13 cellular contexts compared by ENCODE assay signal in genomic region chr1:32894019-32894600, GRCh38. TPM values are rescaled to one million over a fixed set of nuclear protein-coding genes. Genes with fewer than 3 reads are reported as not detected.
A peak's percentile ranks its signal among the peaks of the same experiment; 100 is the strongest.
DNase-seq lines count a peak whose midpoint lies in the region; ATAC-seq and TF ChIP-seq lines count a peak whose summit lies in the region.
"Had no signal": no experiment of that assay in that cellular context is flagged by ENCODE, and none has a peak within 500 bp of the region (broad histone marks: within the 10 kb centered on the region; RNA-seq: fewer than 3 reads in every experiment).

No MANE protein-coding gene starts in this region.

- no peak overlapping the region for H3K27ac ChIP-seq in PC-3 (ENCODE audit: low read length)

- BruUV-seq in PC-3 (replicated peaks; lab: Mats Ljungman, UMichigan): no TSS peak

- no peaks in the 10 kb centered on the region for H3F3A ChIP-seq in PC-3 (ENCODE audit: low read length, unreplicated experiment)

- H3K4me3 Mint-ChIP-seq in activated CD4-positive, alpha-beta T cell treated with anti-CD3 and anti-CD28 coated beads for 36 hours: peak overlapping the region; percentile 54
- H3K4me3 Mint-ChIP-seq in activated CD4-positive, alpha-beta T cell treated with anti-CD3 and anti-CD28 coated beads, Interleukin-2, amount 10 ng/mL, durations not matched to agents 7 days and 5 days: no peak overlapping the region

- H3K9ac ChIP-seq in PC-3 (ENCODE audit: low read length): no peak overlapping the region

- H3K36me3 ChIP-seq in PC-3 (ENCODE audit: low read depth, low read length): no peaks in the 10 kb centered on the region

- no peaks in the 10 kb centered on the region for H3K79me2 ChIP-seq in PC-3 (ENCODE audit: low read length)

- no peaks in the 10 kb centered on the region for H3K36me3 Mint-ChIP-seq in activated CD4-positive, alpha-beta T cell treated with anti-CD3 and anti-CD28 coated beads for 36 hours (ENCODE audit: low read depth)
- H3K36me3 Mint-ChIP-seq in activated CD4-positive, alpha-beta T cell treated with anti-CD3 and anti-CD28 coated beads, Interleukin-2, amount 10 ng/mL, durations not matched to agents 7 days and 5 days (ENCODE audit: low read depth): no peaks in the 10 kb centered on the region

- H3K4me3 ChIP-seq in PC-3 (ENCODE audit: low read length) (no peak overlapping the region; the same call in 1 of the 2 replicates), iPS-11a (ENCODE audit: low read depth, low read length) (peak overlapping the region; percentile 41)

- POLR2A ChIA-PET in activated CD4-positive, alpha-beta T cell treated with anti-CD3 and anti-CD28 coated beads for 36 hours (lab: Charles Lee): no interaction called here
- POLR2A ChIA-PET in activated CD4-positive, alpha-beta T cell treated with anti-CD3 and anti-CD28 coated beads, Interleukin-2, amount 10 ng/mL, durations not matched to agents 7 days and 5 days (lab: Charles Lee): no interaction called here
- POLR2A ChIA-PET in PC-3 (lab: Charles Lee; ENCODE audit: unreplicated experiment): no interaction called here

- H3K9me3 Mint-ChIP-seq in activated CD4-positive, alpha-beta T cell treated with anti-CD3 and anti-CD28 coated beads for 36 hours (ENCODE audit: low read depth): no peaks in the 10 kb centered on the region
- no peaks in the 10 kb centered on the region for H3K9me3 Mint-ChIP-seq in activated CD4-positive, alpha-beta T cell treated with anti-CD3 and anti-CD28 coated beads, Interleukin-2, amount 10 ng/mL, durations not matched to agents 7 days and 5 days

- no peaks in the 10 kb centered on the region for H3K27me3 ChIP-seq in PC-3 (ENCODE audit: low read length)

- no peaks in the 10 kb centered on the region for H3K4me1 ChIP-seq in PC-3 (ENCODE audit: insufficient read depth, low read length)

- no peak overlapping the region for H2AFZ ChIP-seq in PC-3 (ENCODE audit: low read length)

- H3K9me3 ChIP-seq in PC-3 (ENCODE audit: low read length): no peaks in the 10 kb centered on the region

- H3K9me2 ChIP-seq in PC-3 (replicated peaks; ENCODE audit: low read length): no peaks in the 10 kb centered on the region

- TF ChIP-seq CTCF in PC-3 (conservative IDR thresholded peaks at IDR 0.05; ENCODE audit: low read depth, low read length): no peak

- intact Hi-C loops in activated CD4-positive, alpha-beta T cell treated with anti-CD3 and anti-CD28 coated beads for 36 hours (cut with DNase I, micrococcal nuclease): no loop called here
- intact Hi-C loops in PC-3 (cut with micrococcal nuclease): no loop called here

- H3K4me1 Mint-ChIP-seq in activated CD4-positive, alpha-beta T cell treated with anti-CD3 and anti-CD28 coated beads for 36 hours: peaks cover 3% of the 10 kb centered on the region
- peaks cover 6% of the 10 kb centered on the region for H3K4me1 Mint-ChIP-seq in activated CD4-positive, alpha-beta T cell treated with anti-CD3 and anti-CD28 coated beads, Interleukin-2, amount 10 ng/mL, durations not matched to agents 7 days and 5 days

- peak overlapping the region; percentile 83; the same call in 1 of the 2 replicates for H3K4me2 ChIP-seq in PC-3 (ENCODE audit: low read length)

- CTCF ChIA-PET in activated CD4-positive, alpha-beta T cell treated with anti-CD3 and anti-CD28 coated beads for 36 hours (lab: Charles Lee): interaction anchor here (5.4 kb wide), 1 partner anchor 18 kb away, joined by 33 read pairs; no protein-coding TSS in a partner anchor
- CTCF ChIA-PET in activated CD4-positive, alpha-beta T cell treated with anti-CD3 and anti-CD28 coated beads, Interleukin-2, amount 10 ng/mL, durations not matched to agents 7 days and 5 days (lab: Charles Lee): interaction anchor here (0.5 to 1.5 kb wide), 2 partner anchors 49 to 193 kb away, joined by 3 read pairs; no protein-coding TSS in a partner anchor
- CTCF ChIA-PET in PC-3 (lab: Charles Lee): no interaction called here

- no peaks in the 10 kb centered on the region for H4K20me1 ChIP-seq in PC-3 (ENCODE audit: low read length)

- peaks cover 41% of the 10 kb centered on the region for H3K27me3 Mint-ChIP-seq in activated CD4-positive, alpha-beta T cell treated with anti-CD3 and anti-CD28 coated beads for 36 hours
- peaks cover 57% of the 10 kb centered on the region for H3K27me3 Mint-ChIP-seq in activated CD4-positive, alpha-beta T cell treated with anti-CD3 and anti-CD28 coated beads, Interleukin-2, amount 10 ng/mL, durations not matched to agents 7 days and 5 days

- ATAC-seq in activated CD4-positive, alpha-beta T cell treated with anti-CD3 and anti-CD28 coated beads for 36 hours: no peak
- ATAC-seq in PC-3 (no peak), HG03280 (IDR thresholded peaks at IDR 0.05; ENCODE audit: unreplicated experiment) (no peak), GM21515 (IDR thresholded peaks at IDR 0.05; ENCODE audit: unreplicated experiment) (no peak), HG02623 (IDR thresholded peaks at IDR 0.05; ENCODE audit: unreplicated experiment) (no peak)

- no peak overlapping the region for H3K27ac Mint-ChIP-seq in activated CD4-positive, alpha-beta T cell treated with anti-CD3 and anti-CD28 coated beads for 36 hours
- H3K27ac Mint-ChIP-seq in activated CD4-positive, alpha-beta T cell treated with anti-CD3 and anti-CD28 coated beads, Interleukin-2, amount 10 ng/mL, durations not matched to agents 7 days and 5 days: no peak overlapping the region
- H3K27ac Mint-ChIP-seq: CD14-positive monocyte had no signal

- DNase-seq in activated CD4-positive, alpha-beta T cell treated with anti-CD3 and anti-CD28 coated beads for 36 hours: no peak
- no peak for DNase-seq in activated CD4-positive, alpha-beta T cell treated with anti-CD3 and anti-CD28 coated beads, Interleukin-2, amount 10 ng/mL, durations not matched to agents 7 days and 5 days
- DNase-seq in PC-3 (no peak), retina (peak; percentile 53)
- DNase-seq: activated effector memory CD4-positive, alpha-beta T cell treated with Interleukin-2 at 50 U/mL for 16 hours; NCI-H2081 had no signal

RNA-seq across cellular contexts. Expression of gene TMEM54, which starts 7.1 kb away (rescaled TPM):
- 1 to 10 TPM; 1.4 to 1.7 TPM for total RNA-seq in activated CD4-positive, alpha-beta T cell treated with anti-CD3 and anti-CD28 coated beads for 36 hours
- not detected for total RNA-seq in activated CD4-positive, alpha-beta T cell treated with anti-CD3 and anti-CD28 coated beads, Interleukin-2, amount 10 ng/mL, durations not matched to agents 7 days and 5 days
- total RNA-seq in PC-3 (2014; rRNA removed): 175 and 194 TPM in 2 replicates

RNA-seq across cellular contexts. Expression of gene HPCA, which starts 7.8 kb away (rescaled TPM):
- under 1 TPM in 1 of 2 experiments, not detected in 1; 0.49 TPM for total RNA-seq in activated CD4-positive, alpha-beta T cell treated with anti-CD3 and anti-CD28 coated beads for 36 hours
- not detected for total RNA-seq in activated CD4-positive, alpha-beta T cell treated with anti-CD3 and anti-CD28 coated beads, Interleukin-2, amount 10 ng/mL, durations not matched to agents 7 days and 5 days
- total RNA-seq in PC-3 (2014; rRNA removed): not detected in 2 replicates
- total RNA-seq: liver; T-helper 1 cell treated with Interleukin-12 subunit alpha and Interleukin-12 subunit beta and Interleukin-4 antibody, amounts not matched to agents 30 ng/mL and 1 ng/mL, for 36 hours had no signal

RNA-seq across cellular contexts. Expression of gene FNDC5, which starts 23.4 kb away (rescaled TPM):
- not detected for total RNA-seq in activated CD4-positive, alpha-beta T cell treated with anti-CD3 and anti-CD28 coated beads for 36 hours
- total RNA-seq in activated CD4-positive, alpha-beta T cell treated with anti-CD3 and anti-CD28 coated beads, Interleukin-2, amount 10 ng/mL, durations not matched to agents 7 days and 5 days: not detected
- 0.22 and 0.35 TPM in 2 replicates for total RNA-seq in PC-3 (2014; rRNA removed)
- total RNA-seq: T-helper 1 cell treated with Interleukin-12 subunit alpha and Interleukin-12 subunit beta and Interleukin-4 antibody, amounts not matched to agents 30 ng/mL and 1 ng/mL, for 36 hours had no signal

Comparison
In these comparisons a context has a peak if more than half of its experiments do, and no peak if none do; other contexts are left out.
1. RNA of gene TMEM54, which starts 7.1 kb away (total RNA-seq): 175 to 194 TPM in PC-3; 1.4 to 1.7 TPM in activated CD4-positive, alpha-beta T cell treated with anti-CD3 and anti-CD28 coated beads for 36 hours and not detected in activated CD4-positive, alpha-beta T cell treated with anti-CD3 and anti-CD28 coated beads, Interleukin-2, amount 10 ng/mL, durations not matched to agents 7 days and 5 days; every median in the first group is over 10 times any median in the second.